ENCODE assay signal across 8 cellular contexts in the genomic region with DNA sequence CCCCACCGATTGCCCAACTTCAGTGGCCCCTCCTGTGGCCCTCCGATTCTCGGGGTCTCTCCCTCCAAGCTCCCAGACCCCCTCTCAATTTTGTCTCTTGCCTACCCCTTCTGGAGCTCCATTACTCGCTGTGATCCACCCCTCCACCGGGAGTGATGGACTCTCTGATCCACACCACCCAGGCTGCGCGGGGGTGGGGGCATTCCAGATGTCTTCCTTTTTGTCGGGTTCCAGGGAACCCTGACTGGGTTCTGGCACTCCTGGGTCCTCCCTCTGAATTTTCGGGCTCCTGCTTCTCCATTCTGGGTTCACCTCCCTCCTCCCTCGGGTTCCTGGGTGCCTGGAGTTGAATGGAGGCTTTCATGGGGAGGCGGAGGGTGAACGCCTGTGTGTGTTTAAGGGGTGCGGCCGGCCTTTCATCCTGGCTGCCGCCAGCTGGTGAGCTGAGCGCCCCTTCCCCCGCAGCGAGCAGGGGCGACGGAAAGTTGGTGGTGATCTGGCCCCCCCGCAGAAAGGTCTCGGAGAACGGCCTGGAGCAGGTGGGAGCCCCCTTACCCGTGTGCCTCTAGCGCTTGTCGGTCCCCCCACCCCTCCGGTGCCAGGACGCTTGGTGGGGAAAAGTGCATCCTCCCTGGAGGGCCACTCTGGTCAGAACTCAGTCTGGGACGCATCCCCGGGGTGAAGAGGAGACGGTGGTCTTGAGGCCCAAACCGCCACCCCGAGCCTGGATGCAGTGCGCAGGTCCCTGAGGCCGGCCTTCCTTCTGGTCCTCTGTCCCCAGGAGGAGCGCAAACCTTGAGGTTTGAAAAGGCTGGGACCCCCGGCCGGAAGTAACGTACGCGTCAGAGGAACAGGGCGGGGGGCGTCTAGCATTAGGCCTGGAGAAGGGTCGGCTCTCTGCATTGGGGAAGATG. TPM values are rescaled to one million over a fixed set of nuclear protein-coding genes. Genes with fewer than 3 reads are reported as not detected.
DNase-seq lines count a peak whose midpoint lies in the region; ATAC-seq and TF ChIP-seq lines count a peak whose summit lies in the region.

No MANE protein-coding gene starts in this region.

- H4K8ac ChIP-seq in H9 (replicated peaks; ENCODE audit: insufficient read length, low read depth, low read length): no peak overlapping the region

- H4K20me1 ChIP-seq in BLaER1 (0 out of 2 replicates have a peak, but pooled peaks cover 7% of the 10 kb centered on the region), H9 (ENCODE audit: control insufficient read depth, insufficient read depth, insufficient read length) (no peaks in the 10 kb centered on the region)

- H3K9ac ChIP-seq in BLaER1 (peak overlapping the region; percentile 71), H9 (ENCODE audit: extremely low read depth, insufficient read length, low read length) (no peak overlapping the region)

- no peak overlapping the region for H3K23ac ChIP-seq in H9 (ENCODE audit: insufficient read length, low read depth, low read length)

- H4K91ac ChIP-seq in H9 (ENCODE audit: insufficient read length, low read depth, low read length): no peak overlapping the region

- no peak overlapping the region for H4K5ac ChIP-seq in H9 (ENCODE audit: insufficient read length, low read depth, low read length)

- peak overlapping the region; percentile 73 to 86 for H3K4me3 Mint-ChIP-seq in H9
- H3K4me3 Mint-ChIP-seq in activated CD8-positive, alpha-beta T cell treated with anti-CD3 and anti-CD28 coated beads for 36 hours: peak overlapping the region; percentile 94

- peak overlapping the region; percentile 72 for H3K4me3 ChIP-seq in BLaER1

- H2BK120ac ChIP-seq in H9 (ENCODE audit: low read depth, low read length, poor library complexity, severe bottlenecking): no peak overlapping the region

- no peak overlapping the region for H3T11ph ChIP-seq in H9 (ENCODE audit: low read length)

- peaks cover 21% of the 10 kb centered on the region for H3K23me2 ChIP-seq in H9 (ENCODE audit: insufficient read length, low read depth, low read length, poor library complexity, severe bottlenecking)

- H3K27ac ChIP-seq in BLaER1 (no peak overlapping the region), H9 (ENCODE audit: insufficient read length, low read depth, low read length) (no peak overlapping the region)

- no peak for TF ChIP-seq CTCF in H9 (conservative IDR thresholded peaks at IDR 0.05)
- no peak for TF ChIP-seq CTCF in activated CD8-positive, alpha-beta T cell treated with anti-CD3 and anti-CD28 coated beads for 36 hours (IDR thresholded peaks at IDR 0.05)

- no peak overlapping the region for H3K27ac Mint-ChIP-seq in H9
- H3K27ac Mint-ChIP-seq in activated CD8-positive, alpha-beta T cell treated with anti-CD3 and anti-CD28 coated beads for 36 hours: peak overlapping the region; percentile 76

- H3K27me3 Mint-ChIP-seq in H9 (ENCODE audit: low read depth): peaks cover 70% of the 10 kb centered on the region
- H3K27me3 Mint-ChIP-seq in activated CD8-positive, alpha-beta T cell treated with anti-CD3 and anti-CD28 coated beads for 36 hours: peaks cover 2% of the 10 kb centered on the region

- H2BK12ac ChIP-seq in H9 (ENCODE audit: insufficient read length, low read depth, low read length): no peak overlapping the region

- H3K4me1 ChIP-seq in BLaER1: peaks cover 56% of the 10 kb centered on the region
- H3K4me1 ChIP-seq in H9 (ENCODE audit: insufficient read depth, low read length): no peaks in the 10 kb centered on the region

- H2BK5ac ChIP-seq in H9 (ENCODE audit: insufficient read length, low read length): no peak overlapping the region

- no peak for DNase-seq in H9
- DNase-seq in activated CD8-positive, alpha-beta T cell treated with anti-CD3 and anti-CD28 coated beads for 36 hours: peak; percentile 50
- peak; percentile 44 for DNase-seq in globus pallidus (ENCODE audit: low spot score)
- DNase-seq in pons (ENCODE audit: low spot score): peak; percentile 41
- no peak for DNase-seq in ecto neural progenitor cell (ENCODE audit: low spot score)

- peak; percentile 7 for ATAC-seq in activated CD8-positive, alpha-beta T cell treated with anti-CD3 and anti-CD28 coated beads for 36 hours
- ATAC-seq in HG02642 (IDR thresholded peaks at IDR 0.05; ENCODE audit: poor library complexity, unreplicated experiment): no peak
- no peak for ATAC-seq in HG03521 (IDR thresholded peaks at IDR 0.05; ENCODE audit: unreplicated experiment)

- H3K14ac ChIP-seq in H9 (ENCODE audit: insufficient read depth, low read length): no peak overlapping the region

- POLR2A ChIA-PET in activated CD8-positive, alpha-beta T cell treated with anti-CD3 and anti-CD28 coated beads for 36 hours (lab: Charles Lee): interaction anchor here (0.7 to 1.3 kb wide), 2 partner anchors 46 to 69 kb away, joined by 3 read pairs; no protein-coding TSS in a partner anchor

- peaks cover 7 to 12% of the 10 kb centered on the region in 2 experiments; a peak in 3 of 4 replicates for H3K4me1 Mint-ChIP-seq in H9
- peaks cover 11% of the 10 kb centered on the region for H3K4me1 Mint-ChIP-seq in activated CD8-positive, alpha-beta T cell treated with anti-CD3 and anti-CD28 coated beads for 36 hours (ENCODE audit: low read depth)

- no peaks in the 10 kb centered on the region for H3K9me3 ChIP-seq in BLaER1
- no peaks in the 10 kb centered on the region for H3K9me3 ChIP-seq in H9 (ENCODE audit: control insufficient read depth, low read depth, low read length)

- no peak overlapping the region for H3K4ac ChIP-seq in H9 (ENCODE audit: low read depth, low read length)

- CTCF ChIA-PET in activated CD8-positive, alpha-beta T cell treated with anti-CD3 and anti-CD28 coated beads for 36 hours (lab: Charles Lee): interaction anchor here (0.6 to 6.4 kb wide), 21 partner anchors 7 to 401 kb away, joined by 3 to 86 read pairs (median 5); a partner anchor contains a TSS

- H3K4me2 ChIP-seq in BLaER1: peak overlapping the region; percentile 97
- peak overlapping the region; percentile 61 for H3K4me2 ChIP-seq in H9 (ENCODE audit: insufficient read depth, insufficient read length, low read length)

- H2BK20ac ChIP-seq in H9 (ENCODE audit: low read depth, low read length, poor library complexity, severe bottlenecking): no peak overlapping the region

- H3K27me3 ChIP-seq in BLaER1: peaks cover 35% of the 10 kb centered on the region
- peaks cover 14% of the 10 kb centered on the region; the same call in 1 of the 2 replicates for H3K27me3 ChIP-seq in H9 (ENCODE audit: insufficient read depth, low read length)

- H3K56ac ChIP-seq in H9 (ENCODE audit: insufficient read length, low read depth, low read length): no peak overlapping the region

- no peaks in the 10 kb centered on the region for H3K79me2 ChIP-seq in H9 (ENCODE audit: insufficient read depth, low read length)

- H2BK15ac ChIP-seq in H9 (ENCODE audit: low read depth, low read length): no peak overlapping the region

- H3K79me1 ChIP-seq in H9 (ENCODE audit: insufficient read depth, low read depth, low read length, poor library complexity, severe bottlenecking): no peaks in the 10 kb centered on the region

- H3K18ac ChIP-seq in H9 (ENCODE audit: insufficient read length, low read depth, low read length): no peak overlapping the region

- H3K36me3 Mint-ChIP-seq in H9 (ENCODE audit: insufficient read depth in 1 of 3, low read depth in 3 of 3): no peaks in the 10 kb centered on the region
- no peaks in the 10 kb centered on the region for H3K36me3 Mint-ChIP-seq in activated CD8-positive, alpha-beta T cell treated with anti-CD3 and anti-CD28 coated beads for 36 hours (ENCODE audit: low read depth)

- H3K9me3 Mint-ChIP-seq in H9: no peaks in the 10 kb centered on the region; a peak in 1 of 5 replicates
- no peaks in the 10 kb centered on the region for H3K9me3 Mint-ChIP-seq in activated CD8-positive, alpha-beta T cell treated with anti-CD3 and anti-CD28 coated beads for 36 hours

- no CpG with 5 or more reads among the region's 44 CpGs for WGBS in H9 (ENCODE audit: extremely low coverage, insufficient read length, low lambda C conversion rate)

- H2AK5ac ChIP-seq in H9 (ENCODE audit: insufficient read length, low read length): no peak overlapping the region

- H3K36me3 ChIP-seq in BLaER1: no peaks in the 10 kb centered on the region

- intact Hi-C loops in activated CD8-positive, alpha-beta T cell treated with anti-CD3 and anti-CD28 coated beads for 36 hours (cut with micrococcal nuclease): loop anchor here (2.0 kb wide), 1 partner anchor 193 kb away; no protein-coding TSS in a partner anchor

- no peak overlapping the region for H2AFZ ChIP-seq in H9 (ENCODE audit: low read length)

RNA-seq across cellular contexts. Expression of a gene that starts 1.6 kb away (rescaled TPM):
- total RNA-seq in H9 (2021): 0.26 and 0.72 TPM in 2 replicates
- total RNA-seq in activated CD8-positive, alpha-beta T cell treated with anti-CD3 and anti-CD28 coated beads for 36 hours: 1 to 10 TPM; 1.4 to 1.5 TPM

RNA-seq across cellular contexts. Expression of a gene that starts 11.4 kb away (rescaled TPM):
- 0.39 and 0.72 TPM in 2 replicates for total RNA-seq in H9 (2021)
- not detected for total RNA-seq in activated CD8-positive, alpha-beta T cell treated with anti-CD3 and anti-CD28 coated beads for 36 hours

RNA-seq across cellular contexts. Expression of a gene that starts 12.3 kb away (rescaled TPM):
- total RNA-seq in H9 (2021): 11.5 and 13.5 TPM in 2 replicates
- total RNA-seq in activated CD8-positive, alpha-beta T cell treated with anti-CD3 and anti-CD28 coated beads for 36 hours: not detected

RNA-seq across cellular contexts. Expression of a gene that starts 16.4 kb away (rescaled TPM):
- 104 and 108 TPM in 2 replicates for total RNA-seq in H9 (2021)
- 10 to 100 TPM; 62.1 to 66.9 TPM for total RNA-seq in activated CD8-positive, alpha-beta T cell treated with anti-CD3 and anti-CD28 coated beads for 36 hours

RNA-seq across cellular contexts. Expression of a gene that starts 42.6 kb away (rescaled TPM):
- 13.6 and 14.6 TPM in 2 replicates for total RNA-seq in H9 (2021)
- 10 to 100 TPM; 46.5 to 48.2 TPM for total RNA-seq in activated CD8-positive, alpha-beta T cell treated with anti-CD3 and anti-CD28 coated beads for 36 hours

Comparison
In these comparisons a context has a peak if more than half of its experiments do, and no peak if none do; other contexts are left out.
1. DNase-seq: peak in activated CD8-positive, alpha-beta T cell treated with anti-CD3 and anti-CD28 coated beads for 36 hours (single experiment), globus pallidus (single experiment) and pons (single experiment); none in H9 (single experiment) and ecto neural progenitor cell (single experiment).
2. RNA of a gene that starts 12.3 kb away (total RNA-seq): 11.5 to 13.5 TPM in H9; not detected in activated CD8-positive, alpha-beta T cell treated with anti-CD3 and anti-CD28 coated beads for 36 hours; every median in the first group is over 10 times any median in the second.